17 cellular contexts compared by ENCODE assay signal in genomic region chr2:99200232-99200631, GRCh38. TPM values are rescaled to one million over a fixed set of nuclear protein-coding genes. Genes with fewer than 3 reads are reported as not detected.
DNase-seq lines count a peak whose midpoint lies in the region; ATAC-seq, FAIRE-seq and TF ChIP-seq lines count a peak whose summit lies in the region.
"Had no signal": no experiment of that assay in that cellular context is flagged by ENCODE, and none has a peak within 500 bp of the region (broad histone marks: within the 10 kb centered on the region; RNA-seq: fewer than 3 reads in every experiment).

No MANE protein-coding gene starts in this region.

- H3K36me3 ChIP-seq in sigmoid colon, result peaks cover 0 to 46% (median 16%) of the 10 kb centered on the region in 4 donors

- H3K27me3 ChIP-seq in CD4-positive, alpha-beta T cell (ENCODE audit: control insufficient read depth, insufficient read depth, low read length), result no peaks in the 10 kb centered on the region
- no peaks in the 10 kb centered on the region for H3K27me3 ChIP-seq in sigmoid colon
- H3K27me3 ChIP-seq: SJSA1 had no signal

- H3K27ac Mint-ChIP-seq in CD4-positive, alpha-beta T cell, result peak overlapping the region; percentile 78
- H3K27ac Mint-ChIP-seq in Calu3 (ENCODE audit: unreplicated experiment), result peak overlapping the region; percentile 8
- H3K27ac Mint-ChIP-seq in activated naive CD8-positive, alpha-beta T cell treated with anti-CD3 and anti-CD28 coated beads, Interleukin-2, amount 50 U/mL, for 24 hours, result peak overlapping the region; percentile 62
- H3K27ac Mint-ChIP-seq: H9 had no signal

- H3K27me3 Mint-ChIP-seq in CD4-positive, alpha-beta T cell, result no peaks in the 10 kb centered on the region
- no peaks in the 10 kb centered on the region for H3K27me3 Mint-ChIP-seq in Calu3 (ENCODE audit: unreplicated experiment)
- no peaks in the 10 kb centered on the region for H3K27me3 Mint-ChIP-seq in activated naive CD8-positive, alpha-beta T cell treated with anti-CD3 and anti-CD28 coated beads, Interleukin-2, amount 50 U/mL, for 24 hours

- no TSS peak for BruUV-seq in Calu3 (replicated peaks; lab: Mats Ljungman, UMichigan)

- TF ChIP-seq EP300 in sigmoid colon (IDR thresholded peaks at IDR 0.05), result no peak

- no peaks in the 10 kb centered on the region for H3K9me3 ChIP-seq in CD4-positive, alpha-beta T cell (ENCODE audit: control insufficient read depth, low read length)
- no peaks in the 10 kb centered on the region for H3K9me3 ChIP-seq in sigmoid colon
- H3K9me3 ChIP-seq: SJSA1 had no signal

- no peak overlapping the region for H3K4me3 Mint-ChIP-seq in CD4-positive, alpha-beta T cell
- no peak overlapping the region for H3K4me3 Mint-ChIP-seq in Calu3 (ENCODE audit: low read depth, unreplicated experiment)
- no peak overlapping the region for H3K4me3 Mint-ChIP-seq in activated naive CD8-positive, alpha-beta T cell treated with anti-CD3 and anti-CD28 coated beads, Interleukin-2, amount 50 U/mL, for 24 hours
- H3K4me3 Mint-ChIP-seq: H9 had no signal

- no peak for DNase-seq in CD4-positive, alpha-beta T cell
- DNase-seq in Calu3 (no peak), GM19239 (ENCODE audit: insufficient read length, low spot score) (no peak), sigmoid colon (no peak), nucleus accumbens (lab: John Stamatoyannopoulos, UW) (no peak)
- DNase-seq in activated naive CD8-positive, alpha-beta T cell treated with anti-CD3 and anti-CD28 coated beads, Interleukin-2, amount 50 U/mL, for 24 hours, result no peak
- DNase-seq: DMS79, H9, Karpas-422, NCI-H187 treated with DMSO at 0.1 percent for 48 hours, NCI-H2171, NCI-H774, PC-9 had no signal

- H3K4me1 Mint-ChIP-seq in CD4-positive, alpha-beta T cell (ENCODE audit: low read depth), result peaks cover 6% of the 10 kb centered on the region
- H3K4me1 Mint-ChIP-seq in Calu3 (ENCODE audit: low read depth, unreplicated experiment), result no peaks in the 10 kb centered on the region
- H3K4me1 Mint-ChIP-seq in activated naive CD8-positive, alpha-beta T cell treated with anti-CD3 and anti-CD28 coated beads, Interleukin-2, amount 50 U/mL, for 24 hours, result no peaks in the 10 kb centered on the region
- H3K4me1 Mint-ChIP-seq: H9 had no signal

- CTCF ChIA-PET in CD4-positive, alpha-beta T cell (lab: Charles Lee), result no interaction called here
- CTCF ChIA-PET in Calu3 (lab: Charles Lee), result interaction anchor here (0.6 kb wide), 1 partner anchor 213 kb away, joined by 4 read pairs; no protein-coding TSS in a partner anchor

- H3K4me1 ChIP-seq in sigmoid colon, result no peaks in the 10 kb centered on the region
- H3K4me1 ChIP-seq: SJSA1 had no signal

- H3K36me3 Mint-ChIP-seq in CD4-positive, alpha-beta T cell (ENCODE audit: low read depth), result peaks cover 28% of the 10 kb centered on the region
- peaks cover 6% of the 10 kb centered on the region for H3K36me3 Mint-ChIP-seq in Calu3 (ENCODE audit: insufficient read depth, unreplicated experiment)
- H3K36me3 Mint-ChIP-seq in activated naive CD8-positive, alpha-beta T cell treated with anti-CD3 and anti-CD28 coated beads, Interleukin-2, amount 50 U/mL, for 24 hours (ENCODE audit: low read depth), result peaks cover 20% of the 10 kb centered on the region

- ATAC-seq in CD4-positive, alpha-beta T cell (ENCODE audit: poor library complexity), result no peak
- ATAC-seq in activated naive CD8-positive, alpha-beta T cell treated with anti-CD3 and anti-CD28 coated beads, Interleukin-2, amount 50 U/mL, for 24 hours, result no peak

- 89 to 91% methylated on average over 3 of the region's 3 CpGs for WGBS in sigmoid colon, 2 donors

- intact Hi-C loops in CD4-positive, alpha-beta T cell (cut with DNase I, micrococcal nuclease), result loop anchor here in 1 of 2 experiments (10.0 kb wide), 1 partner anchor 325 kb away; no protein-coding TSS in a partner anchor
- intact Hi-C loops in Calu3 (cut with micrococcal nuclease; ENCODE audit: unreplicated experiment) (no loop called here), sigmoid colon (cut with DNase I) (no loop called here)

- no peaks in the 10 kb centered on the region for H3K9me3 Mint-ChIP-seq in CD4-positive, alpha-beta T cell
- H3K9me3 Mint-ChIP-seq in Calu3 (ENCODE audit: low read depth, unreplicated experiment), result peaks cover 2% of the 10 kb centered on the region
- no peaks in the 10 kb centered on the region for H3K9me3 Mint-ChIP-seq in activated naive CD8-positive, alpha-beta T cell treated with anti-CD3 and anti-CD28 coated beads, Interleukin-2, amount 50 U/mL, for 24 hours

- H3K4me3 ChIP-seq in sigmoid colon, result no peak overlapping the region
- H3K4me3 ChIP-seq: PC-9, SJSA1 had no signal

- no peak for FAIRE-seq in GM19239 (lab: Jason Lieb, UNC)

- no peak for TF ChIP-seq POLR2A in sigmoid colon (IDR thresholded peaks at IDR 0.05)

- TF ChIP-seq CTCF in CD4-positive, alpha-beta T cell (IDR thresholded peaks at IDR 0.05), result no peak
- TF ChIP-seq CTCF in Calu3 (IDR thresholded peaks at IDR 0.05; ENCODE audit: unreplicated experiment) (no peak), sigmoid colon (IDR thresholded peaks at IDR 0.05) (no peak)

- no peak overlapping the region for H3K27ac ChIP-seq in CD4-positive, alpha-beta T cell (ENCODE audit: low read depth, low read length)
- H3K27ac ChIP-seq in sigmoid colon, result no peak overlapping the region
- H3K27ac ChIP-seq: C4-2B, PC-9, SJSA1 had no signal

- POLR2A ChIA-PET in CD4-positive, alpha-beta T cell (lab: Charles Lee), result no interaction called here

RNA-seq across cellular contexts. Expression of gene MRPL30, which starts 19.2 kb away (rescaled TPM):
- 1 to 10 TPM; 8.6 to 9.5 TPM for total RNA-seq in CD4-positive, alpha-beta T cell
- total RNA-seq in Calu3 (2022) (38.8 and 39.0 TPM in 2 replicates), sigmoid colon (10 to 100 TPM; 36.4 to 40.5 (median 38.1) TPM)
- 10 to 100 TPM; 21.0 to 29.4 (median 21.6) TPM for polyA plus RNA-seq in sigmoid colon

RNA-seq across cellular contexts. Expression of gene MITD1, which starts 19.4 kb away (rescaled TPM):
- 10 to 100 TPM; 14.1 to 14.6 TPM for total RNA-seq in CD4-positive, alpha-beta T cell
- total RNA-seq in Calu3 (2022), result 28.6 and 29.9 TPM in 2 replicates
- 10 to 100 TPM; 18.3 to 30.9 (median 23.5) TPM for total RNA-seq in sigmoid colon
- polyA plus RNA-seq in sigmoid colon, result 10 to 100 TPM; 25.7 to 37.1 (median 31.8) TPM

RNA-seq across cellular contexts. Expression of gene LIPT1, which starts 45.5 kb away (rescaled TPM):
- 10 to 100 TPM; 12.5 to 13.3 TPM for total RNA-seq in CD4-positive, alpha-beta T cell
- 10.4 and 14.1 TPM in 2 replicates for total RNA-seq in Calu3 (2022)
- total RNA-seq in sigmoid colon, result 1 to 10 TPM; 4.8 to 9.5 (median 7.4) TPM
- 1 to 10 TPM; 3.9 to 9.0 (median 5.1) TPM for polyA plus RNA-seq in sigmoid colon

RNA-seq across cellular contexts. Expression of gene TSGA10, which starts 45.5 kb away (rescaled TPM):
- 10 to 100 TPM; 10.6 to 11.0 TPM for total RNA-seq in CD4-positive, alpha-beta T cell
- total RNA-seq in Calu3 (2022) (14.2 and 16.1 TPM in 2 replicates), sigmoid colon (1 to 10 TPM; 1.4 to 8.4 (median 3.8) TPM)
- 1 to 10 TPM; 1.8 to 2.5 (median 2.3) TPM for polyA plus RNA-seq in sigmoid colon

RNA-seq across cellular contexts. Expression of gene LYG2, which starts 55.2 kb away (rescaled TPM):
- not detected for total RNA-seq in CD4-positive, alpha-beta T cell
- not detected in 2 replicates for total RNA-seq in Calu3 (2022)
- total RNA-seq in sigmoid colon, result not detected
- not detected for polyA plus RNA-seq in sigmoid colon
- total RNA-seq: G401, H9, NCI-H460, PC-9, SJSA1 had no signal

Comparison
In these comparisons a context has a peak if more than half of its experiments do, and no peak if none do; other contexts are left out.
1. H3K27ac Mint-ChIP-seq: peak in every context shown above with its lines; median percentile 78 in CD4-positive, alpha-beta T cell; 62 in activated naive CD8-positive, alpha-beta T cell treated with anti-CD3 and anti-CD28 coated beads, Interleukin-2, amount 50 U/mL, for 24 hours; 8 in Calu3.